Comparison of ENCODE assay signal across 11 cellular contexts in the genomic region with DNA sequence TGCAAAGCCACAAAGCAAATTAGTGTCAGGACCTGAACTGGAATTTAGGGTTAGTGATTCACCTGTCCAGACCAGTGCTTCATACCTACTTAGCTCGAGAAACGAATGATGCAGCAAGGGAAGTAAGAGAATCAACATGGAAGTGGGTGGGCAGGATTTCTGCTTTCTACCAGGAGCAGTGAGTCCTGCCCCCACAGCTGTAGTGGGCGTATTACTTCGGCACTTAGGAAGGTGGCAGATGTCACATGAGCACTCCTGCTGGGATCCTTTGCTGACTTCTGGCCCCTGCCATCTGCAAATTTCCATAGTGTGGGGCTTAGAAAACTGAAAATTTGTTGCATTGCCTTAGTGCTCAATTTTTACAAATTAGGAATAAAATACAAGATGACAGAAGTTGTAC.
"Had no signal": no experiment of that assay in that cellular context is flagged by ENCODE, and none has a peak within 500 bp of the region (broad histone marks: within the 10 kb centered on the region; RNA-seq: fewer than 3 reads in every experiment).

No MANE protein-coding gene starts in this region.

- DNase-seq: activated CD4-positive, alpha-beta T cell treated with anti-CD3 and anti-CD28 coated beads for 48 hours; activated CD4-positive, CD25-positive, alpha-beta regulatory T cell; activated CD8-positive, alpha-beta T cell treated with anti-CD3 and anti-CD28 coated beads for 36 hours; activated effector memory CD4-positive, alpha-beta T cell treated with Interleukin-2 at 50 U/mL for 16 hours; activated naive CD4-positive, alpha-beta T cell treated with anti-CD3 and anti-CD28 coated beads, Interleukin-2, amount 50 U/mL, for 16 hours; activated T-cell treated with anti-CD3 and anti-CD28 coated beads, Interleukin-2, amount 50 U/mL, for 24 hours; cortex of kidney; sigmoid colon; stimulated activated CD4-positive, alpha-beta T cell treated with anti-CD3 and anti-CD28 coated beads, Interleukin-4, amount 100 ng/mL, for 24 hours; T-cell; upper lobe of right lung had no signal
